Comparison of ENCODE assay signal across 20 cellular contexts in genomic region chr3:86771741-86772512, GRCh38.
DNase-seq lines count a peak whose midpoint lies in the region; ATAC-seq, FAIRE-seq and TF ChIP-seq lines count a peak whose summit lies in the region.
"Had no signal": no experiment of that assay in that cellular context is flagged by ENCODE, and none has a peak within 500 bp of the region (broad histone marks: within the 10 kb centered on the region; RNA-seq: fewer than 3 reads in every experiment).

No MANE protein-coding gene starts in this region.

- FAIRE-seq in kidney (lab: Jason Lieb, UNC): no peak
- FAIRE-seq: small intestine had no signal

- H3K4me1 ChIP-seq in SK-N-SH (ENCODE audit: control insufficient read depth in 1 of 2, insufficient read depth in 2 of 2, low read depth in 1 of 2, low read length in 1 of 2) (no peaks in the 10 kb centered on the region), kidney (ENCODE audit: control insufficient read depth in 1 of 2, insufficient read depth in 1 of 2, low read depth in 1 of 2, low read length in 2 of 2) (no peaks in the 10 kb centered on the region)
- H3K4me1 ChIP-seq: heart left ventricle, left ventricle myocardium inferior, Peyer's patch had no signal

- no peak overlapping the region for H2AFZ ChIP-seq in SK-N-SH (ENCODE audit: low read depth)

- H3K36me3 ChIP-seq in SK-N-SH (replicated peaks in 1 of 2; ENCODE audit: control insufficient read depth in 1 of 2, insufficient read depth in 2 of 2, low read length in 1 of 2): no peaks in the 10 kb centered on the region
- no peaks in the 10 kb centered on the region for H3K36me3 ChIP-seq in kidney (ENCODE audit: control insufficient read depth in 1 of 2, insufficient read depth in 2 of 2, low read length in 2 of 2)
- H3K36me3 ChIP-seq: heart left ventricle, left ventricle myocardium inferior, Peyer's patch had no signal

- no peaks in the 10 kb centered on the region for H3K79me2 ChIP-seq in SK-N-SH (ENCODE audit: insufficient read depth)

- intact Hi-C loops in kidney (cut with DNase I) (no loop called here), left colon (cut with DNase I, micrococcal nuclease) (loop anchor here in 1 of 2 donors (10.0 kb wide), 1 partner anchor 393 kb away; no protein-coding TSS in a partner anchor)

- H3K27me3 Mint-ChIP-seq in stimulated activated naive CD8-positive, alpha-beta T cell treated with anti-CD3 and anti-CD28 coated beads, Interleukin-15, amount 100 ng/mL, for 72 hours: no peaks in the 10 kb centered on the region
- H3K27me3 Mint-ChIP-seq: activated CD4-positive, alpha-beta T cell treated with anti-CD3 and anti-CD28 coated beads, Interleukin-2, amount 10 ng/mL, durations not matched to agents 7 days and 5 days had no signal

- no peak overlapping the region for H3K4me2 ChIP-seq in SK-N-SH

- no peaks in the 10 kb centered on the region for H4K20me1 ChIP-seq in SK-N-SH (ENCODE audit: insufficient read depth)

- no peak for TF ChIP-seq RAD21 in SK-N-SH (IDR thresholded peaks at IDR 0.05; ENCODE audit: low read length)

- H3K9me3 ChIP-seq in SK-N-SH (no peaks in the 10 kb centered on the region), kidney (ENCODE audit: control insufficient read depth in 1 of 2, low read length in 2 of 2) (no peaks in the 10 kb centered on the region)
- H3K9me3 ChIP-seq: heart left ventricle, left ventricle myocardium inferior, Peyer's patch had no signal

- POLR2A ChIA-PET in SK-N-SH (lab: Yijun Ruan, JAX): no interaction called here

- no peaks in the 10 kb centered on the region for H3F3A ChIP-seq in SK-N-SH (replicated peaks; ENCODE audit: insufficient read depth)

- no peaks in the 10 kb centered on the region for H3K9me3 Mint-ChIP-seq in stimulated activated naive CD8-positive, alpha-beta T cell treated with anti-CD3 and anti-CD28 coated beads, Interleukin-15, amount 100 ng/mL, for 72 hours
- H3K9me3 Mint-ChIP-seq: activated CD4-positive, alpha-beta T cell treated with anti-CD3 and anti-CD28 coated beads, Interleukin-2, amount 10 ng/mL, durations not matched to agents 7 days and 5 days; neural crest cell had no signal

- 0% methylated on average over 1 of the region's 4 CpGs for WGBS in SK-N-SH (ENCODE audit: low lambda C conversion rate)

- no peak for TF ChIP-seq EP300 in SK-N-SH (IDR thresholded peaks at IDR 0.05; ENCODE audit: borderline replicate concordance in 1 of 2, low read depth in 1 of 2, low read length in 1 of 2)

- H3K4me1 Mint-ChIP-seq in stimulated activated naive CD8-positive, alpha-beta T cell treated with anti-CD3 and anti-CD28 coated beads, Interleukin-15, amount 100 ng/mL, for 72 hours: no peaks in the 10 kb centered on the region
- H3K4me1 Mint-ChIP-seq: activated CD4-positive, alpha-beta T cell treated with anti-CD3 and anti-CD28 coated beads, Interleukin-2, amount 10 ng/mL, durations not matched to agents 7 days and 5 days; neural crest cell had no signal

- peaks cover 13% of the 10 kb centered on the region; the same call in 1 of the 2 replicates for H3K27me3 ChIP-seq in SK-N-SH (ENCODE audit: insufficient read depth)
- H3K27me3 ChIP-seq: heart left ventricle, Peyer's patch had no signal

- no peak overlapping the region for H3K4me3 ChIP-seq in SK-N-SH (ENCODE audit: low read depth in 2 of 2, low read length in 1 of 2)
- no peak overlapping the region for H3K4me3 ChIP-seq in kidney (ENCODE audit: low read length in 2 of 2)
- H3K4me3 ChIP-seq: heart left ventricle, left ventricle myocardium inferior, Peyer's patch had no signal

- H3K9me2 ChIP-seq in SK-N-SH: no peaks in the 10 kb centered on the region

- no peak for DNase-seq in SK-N-SH
- peak; percentile 15 for DNase-seq in RPMI7951 (ENCODE audit: low read depth)
- peak; percentile 65 for DNase-seq in kidney
- no peak for DNase-seq in stimulated activated naive CD8-positive, alpha-beta T cell treated with anti-CD3 and anti-CD28 coated beads, Interleukin-15, amount 100 ng/mL, for 72 hours
- no peak for DNase-seq in stimulated activated naive CD4-positive, alpha-beta T cell (lab: John Stamatoyannopoulos, UW)
- no peak for DNase-seq in left colon
- DNase-seq: activated CD4-positive, alpha-beta T cell treated with anti-CD3 and anti-CD28 coated beads, Interleukin-2, amount 10 ng/mL, durations not matched to agents 7 days and 5 days; activated effector memory CD4-positive, alpha-beta T cell treated with Interleukin-2 at 50 U/mL for 16 hours; heart left ventricle; left ventricle myocardium inferior; NCI-H1092 treated with DMSO at 0.1 percent for 48 hours; NCI-H2029; NCI-H345; Peyer's patch; small intestine; SW 1271 had no signal

- H3K4me3 Mint-ChIP-seq in stimulated activated naive CD8-positive, alpha-beta T cell treated with anti-CD3 and anti-CD28 coated beads, Interleukin-15, amount 100 ng/mL, for 72 hours: no peak overlapping the region
- H3K4me3 Mint-ChIP-seq: activated CD4-positive, alpha-beta T cell treated with anti-CD3 and anti-CD28 coated beads, Interleukin-2, amount 10 ng/mL, durations not matched to agents 7 days and 5 days; neural crest cell had no signal

- H3K27ac ChIP-seq in SK-N-SH (ENCODE audit: low read depth in 2 of 2, low read length in 1 of 2) (no peak overlapping the region), kidney (ENCODE audit: low read depth in 2 of 2, low read length in 2 of 2) (no peak overlapping the region)
- H3K27ac ChIP-seq: 22Rv1, heart left ventricle, left ventricle myocardium inferior, Peyer's patch had no signal

- no peak overlapping the region for H3K9ac ChIP-seq in SK-N-SH
- no peak overlapping the region for H3K9ac ChIP-seq in kidney (ENCODE audit: low read length in 2 of 2)

- TF ChIP-seq CTCF in SK-N-SH (IDR thresholded peaks at IDR 0.05) (no peak), kidney (IDR thresholded peaks at IDR 0.05; ENCODE audit: borderline replicate concordance, extremely low read depth, insufficient read depth) (no peak)

- H3K27ac Mint-ChIP-seq in stimulated activated naive CD8-positive, alpha-beta T cell treated with anti-CD3 and anti-CD28 coated beads, Interleukin-15, amount 100 ng/mL, for 72 hours: no peak overlapping the region
- H3K27ac Mint-ChIP-seq: activated CD4-positive, alpha-beta T cell treated with anti-CD3 and anti-CD28 coated beads, Interleukin-2, amount 10 ng/mL, durations not matched to agents 7 days and 5 days had no signal

- CTCF ChIA-PET in SK-N-SH (lab: Yijun Ruan, JAX): interaction anchor here (0.9 to 2.0 kb wide), 2 partner anchors 374 to 395 kb away, joined by 3 to 7 read pairs; no protein-coding TSS in a partner anchor

- peak; percentile 28; the same call in 2 of the 3 replicates for ATAC-seq in SK-N-SH treated with all-trans-retinoic acid at 6 μM for 48 hours
- peak; percentile 49 for ATAC-seq in stimulated activated naive CD8-positive, alpha-beta T cell treated with anti-CD3 and anti-CD28 coated beads, Interleukin-15, amount 100 ng/mL, for 72 hours
- no peak for ATAC-seq in GM21529 (IDR thresholded peaks at IDR 0.05; ENCODE audit: unreplicated experiment)
- ATAC-seq in left colon: no peak

TF ChIP-seq in SK-N-SH treated with all-trans-retinoic acid at 6 μM for 48 hours, 23 proteins besides CTCF, POLR2A, EP300 and RAD21:
- TF ChIP-seq POU6F1 (CRISPR knock-in tag; IDR thresholded peaks at IDR 0.05; ENCODE audit: borderline replicate concordance, low read depth): no peak
- no peak for TF ChIP-seq PPARA (CRISPR knock-in tag; IDR thresholded peaks at IDR 0.05; ENCODE audit: borderline replicate concordance)
- TF ChIP-seq ZFP3 (CRISPR knock-in tag; IDR thresholded peaks at IDR 0.05): no peak
- TF ChIP-seq ESRRG (CRISPR knock-in tag; IDR thresholded peaks at IDR 0.05): no peak
- no peak for TF ChIP-seq TOX (CRISPR knock-in tag; IDR thresholded peaks at IDR 0.05; ENCODE audit: borderline replicate concordance)

TF ChIP-seq in SK-N-SH, 30 proteins besides CTCF, POLR2A, EP300 and RAD21:
- TF ChIP-seq YY1 (IDR thresholded peaks at IDR 0.05; ENCODE audit: low read depth) (no peak), RCOR1 (IDR thresholded peaks at IDR 0.05; ENCODE audit: low read length) (no peak), FOXJ3 (CRISPR knock-in tag; IDR thresholded peaks at IDR 0.05) (no peak), REST (IDR thresholded peaks at IDR 0.05; ENCODE audit: low read depth, low read length) (no peak), GABPA (IDR thresholded peaks at IDR 0.05; ENCODE audit: low read depth) (no peak), JUND (IDR thresholded peaks at IDR 0.05) (no peak), NFIC (IDR thresholded peaks at IDR 0.05; ENCODE audit: borderline replicate concordance) (no peak)

Comparison
In these comparisons a context has a peak if more than half of its experiments do, and no peak if none do; other contexts are left out.
1. ATAC-seq: peak in SK-N-SH treated with all-trans-retinoic acid at 6 μM for 48 hours (single experiment) and stimulated activated naive CD8-positive, alpha-beta T cell treated with anti-CD3 and anti-CD28 coated beads, Interleukin-15, amount 100 ng/mL, for 72 hours (single experiment); none in GM21529 (single experiment) and left colon (single experiment).
2. DNase-seq: peak in RPMI7951 (single experiment) and kidney (single experiment); none in SK-N-SH (single experiment), stimulated activated naive CD8-positive, alpha-beta T cell treated with anti-CD3 and anti-CD28 coated beads, Interleukin-15, amount 100 ng/mL, for 72 hours (0 of 2), stimulated activated naive CD4-positive, alpha-beta T cell (0 of 6) and left colon (0 of 2).